In the genomic region with DNA sequence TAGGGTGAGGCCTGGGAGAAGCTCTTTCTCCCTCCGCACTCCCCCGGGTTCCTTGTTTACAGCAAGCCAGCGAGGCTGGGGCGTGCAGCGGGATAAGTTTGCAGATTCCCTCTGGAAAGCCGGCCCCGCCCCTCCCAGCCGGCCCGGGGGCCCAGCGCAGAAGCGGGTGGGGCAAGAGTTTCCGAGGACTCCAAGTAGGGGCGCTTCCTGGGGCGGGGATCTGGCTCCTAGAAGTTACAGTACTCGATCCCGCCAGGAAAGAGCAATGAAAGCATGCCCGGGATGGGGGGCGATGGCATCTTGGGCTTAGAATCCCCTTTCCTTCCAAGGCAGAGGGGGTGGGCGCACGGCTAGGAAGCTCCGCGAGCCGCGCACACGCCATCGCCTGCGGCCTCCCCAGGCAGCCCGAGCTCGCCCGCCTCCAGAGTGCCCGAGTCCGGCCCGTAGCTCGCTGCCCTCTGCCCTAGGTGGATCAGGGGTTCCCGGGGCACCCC, we compare ENCODE assay signal across 8 cellular contexts. TPM values are rescaled to one million over a fixed set of nuclear protein-coding genes. Genes with fewer than 3 reads are reported as not detected.
DNase-seq lines count a peak whose midpoint lies in the region; ATAC-seq and TF ChIP-seq lines count a peak whose summit lies in the region.

No MANE protein-coding gene starts in this region.

- H3K27me3 ChIP-seq in Caco-2 (replicated peaks; ENCODE audit: control insufficient read depth, insufficient read depth, low read length) (no peaks in the 10 kb centered on the region; the same call in 1 of the 2 replicates), HCT116 (ENCODE audit: insufficient read depth, low read length) (no peaks in the 10 kb centered on the region), duodenal mucosa (ENCODE audit: control insufficient read depth in 1 of 2, insufficient read depth in 2 of 2, low read length in 2 of 2) (no peaks in the 10 kb centered on the region)

- TF ChIP-seq POLR2A in HCT116 (IDR thresholded peaks at IDR 0.05; ENCODE audit: borderline replicate concordance, extremely low read depth, insufficient read depth, insufficient read length) (no peak), lower leg skin (IDR thresholded peaks at IDR 0.05) (no peak)

- POLR2A ChIA-PET in Caco-2 (lab: Charles Lee), result interaction anchor here (0.5 to 2.5 kb wide), 7 partner anchors 14 to 825 kb away, joined by 3 to 39 read pairs (median 4); a partner anchor contains a TSS
- POLR2A ChIA-PET in HCT116 (lab: Charles Lee), result interaction anchor here (0.8 to 1.6 kb wide), 3 partner anchors 9 to 489 kb away, joined by 3 to 6 read pairs (median 3); no protein-coding TSS in a partner anchor

- H4K20me1 ChIP-seq in HCT116 (ENCODE audit: insufficient read depth), result no peaks in the 10 kb centered on the region

- no peak for TF ChIP-seq RAD21 in HCT116 (IDR thresholded peaks at IDR 0.05; ENCODE audit: low read depth)

- H3K4me3 ChIP-seq in Caco-2 (ENCODE audit: low read depth, low read length) (peak overlapping the region; percentile 70), HCT116 (replicated peaks in 1 of 2; ENCODE audit: low read depth in 1 of 2, low read length in 2 of 2) (peak overlapping the region; percentile 77 to 79), duodenal mucosa (ENCODE audit: low read depth in 1 of 2, low read length in 2 of 2) (peak overlapping the region; percentile 85 to 91), lower leg skin (ENCODE audit: low read depth, poor library complexity, severe bottlenecking) (peak overlapping the region; percentile 91)

- H3K27ac Mint-ChIP-seq in Caco-2 (ENCODE audit: unreplicated experiment), result peak overlapping the region; percentile 78

- H3K9ac ChIP-seq in HCT116 (ENCODE audit: low read length) (peak overlapping the region; percentile 88), duodenal mucosa (ENCODE audit: low read depth in 1 of 2, low read length in 2 of 2) (peak overlapping the region; percentile 87 to 88)

- H2AFZ ChIP-seq in HCT116 (ENCODE audit: low read depth, low read length, poor library complexity, severe bottlenecking), result no peak overlapping the region

- no peaks in the 10 kb centered on the region for H3K9me2 ChIP-seq in HCT116 (ENCODE audit: insufficient read depth)

- H3K4me3 Mint-ChIP-seq in Caco-2 (ENCODE audit: unreplicated experiment), result peak overlapping the region; percentile 96

- RAD21 ChIA-PET in HCT116 (lab: Charles Lee; ENCODE audit: low non-redundant PET in 1 of 2, low total read pairs in 2 of 2, uncharacterized antibody in 2 of 2, unreplicated experiment in 2 of 2), result no interaction called here

- ATAC-seq in HCT116, result peak; percentile 41
- no peak for ATAC-seq in HG03280 (IDR thresholded peaks at IDR 0.05; ENCODE audit: unreplicated experiment)

- no peaks in the 10 kb centered on the region for H3K4me1 Mint-ChIP-seq in Caco-2 (ENCODE audit: low read depth, unreplicated experiment)

- no peak for TF ChIP-seq CTCF in Caco-2 (IDR thresholded peaks at IDR 0.05; ENCODE audit: insufficient read depth in 1 of 2, low read depth in 1 of 2, low read length in 1 of 2, severe bottlenecking in 1 of 2, unreplicated experiment in 1 of 2)
- no peak for TF ChIP-seq CTCF in HCT116 (IDR thresholded peaks at IDR 0.05 in 2 of 3, conservative IDR thresholded peaks at IDR 0.05 in 1 of 3; ENCODE audit: borderline replicate concordance in 1 of 3, insufficient read depth in 1 of 3, low read depth in 2 of 3, low read length in 2 of 3)
- TF ChIP-seq CTCF in lower leg skin (IDR thresholded peaks at IDR 0.05), result no peak

- H3K4me1 ChIP-seq in Caco-2 (peaks cover 16% of the 10 kb centered on the region; the same call in 1 of the 2 replicates), HCT116 (ENCODE audit: control insufficient read depth in 1 of 2, insufficient read depth in 2 of 2, low read length in 2 of 2) (peaks cover 14 to 28% of the 10 kb centered on the region in 2 experiments; a peak in 3 of 4 replicates), duodenal mucosa (ENCODE audit: control insufficient read depth in 1 of 2, insufficient read depth in 2 of 2, low read length in 2 of 2) (peaks cover 57 to 75% of the 10 kb centered on the region in 2 donors)

- CTCF ChIA-PET in Caco-2 (lab: Charles Lee) (interaction anchor here (0.7 to 4.9 kb wide), 5 partner anchors 13 to 163 kb away, joined by 3 to 29 read pairs (median 10); a partner anchor contains a TSS), HCT116 (lab: Charles Lee) (interaction anchor here (0.5 to 2.0 kb wide), 2 partner anchors 20 to 21 kb away, joined by 3 to 4 read pairs; no protein-coding TSS in a partner anchor)

- peaks cover 8% of the 10 kb centered on the region; the same call in 1 of the 2 replicates for H3K79me2 ChIP-seq in HCT116 (ENCODE audit: insufficient read depth, low read length)

- DNase-seq in Caco-2 (peak in 1 of 2 experiments; percentile 65), HCT116 (ENCODE audit: low read depth, low spot score) (no peak), OCI-M1 (lab: John Stamatoyannopoulos, UW) (peak; percentile 39), lower leg skin (ENCODE audit: low spot score in 2 of 2) (peak; percentile 43 to 93), NOMO-1 treated with dmso at 0.1 percent for 144 hours (lab: John Stamatoyannopoulos, UW; ENCODE audit: unreplicated experiment) (no peak)

- H3K4me2 ChIP-seq in HCT116 (ENCODE audit: low read length), result peak overlapping the region; percentile 93

- no peaks in the 10 kb centered on the region for H3K9me3 Mint-ChIP-seq in Caco-2 (ENCODE audit: unreplicated experiment)

- intact Hi-C loops in Caco-2 (cut with micrococcal nuclease; ENCODE audit: unreplicated experiment) (no loop called here), HCT116 (cut with micrococcal nuclease) (no loop called here), lower leg skin (cut with DNase I; ENCODE audit: low total_unique reads) (no loop called here)

- 3 to 12% methylated on average over 17 to 20 of the region's 35 CpGs for WGBS in lower leg skin, 2 donors

- BruUV-seq in Caco-2 (replicated peaks; lab: Mats Ljungman, UMichigan) (TSS peak; percentile 35), HCT116 (replicated peaks; lab: Mats Ljungman, UMichigan) (no TSS peak)

- H3K36me3 ChIP-seq in Caco-2 (ENCODE audit: control insufficient read depth, insufficient read depth, low read length) (peaks cover 2% of the 10 kb centered on the region), HCT116 (ENCODE audit: control insufficient read depth in 1 of 2, insufficient read depth in 2 of 2, low read length in 2 of 2) (no peaks in the 10 kb centered on the region), duodenal mucosa (ENCODE audit: control insufficient read depth in 1 of 2, insufficient read depth in 2 of 2, low read length in 2 of 2) (peaks cover 0 to 6% of the 10 kb centered on the region in 2 donors)

- H3K27me3 Mint-ChIP-seq in Caco-2 (ENCODE audit: insufficient read depth, unreplicated experiment), result no peaks in the 10 kb centered on the region

- H3K9me3 ChIP-seq in Caco-2 (no peaks in the 10 kb centered on the region), HCT116 (ENCODE audit: control insufficient read depth in 1 of 2, insufficient read depth in 1 of 2, low read depth in 1 of 2, low read length in 2 of 2) (no peaks in the 10 kb centered on the region), duodenal mucosa (ENCODE audit: control insufficient read depth in 1 of 2, low read length in 2 of 2) (no peaks in the 10 kb centered on the region)

- H3K36me3 Mint-ChIP-seq in Caco-2 (ENCODE audit: insufficient read depth, unreplicated experiment), result peaks cover 22% of the 10 kb centered on the region

- peak overlapping the region; percentile 95 for H3K27ac ChIP-seq in HCT116 (ENCODE audit: low read depth, low read length)
- peak overlapping the region; percentile 90 for H3K27ac ChIP-seq in duodenal mucosa (ENCODE audit: low read depth, low read length)
- peak overlapping the region; percentile 86 for H3K27ac ChIP-seq in temporal lobe (ENCODE audit: low read depth, low read length)

TF ChIP-seq in HCT116, 20 proteins besides CTCF, POLR2A, EP300 and RAD21:
- no peak for TF ChIP-seq EZH2phosphoT487 (IDR thresholded peaks at IDR 0.05; ENCODE audit: borderline replicate concordance)
- TF ChIP-seq SIN3A (IDR thresholded peaks at IDR 0.05; ENCODE audit: low read depth), result no peak
- peak; percentile 82 for TF ChIP-seq ZFX (IDR thresholded peaks at IDR 0.05)

RNA-seq across cellular contexts. Expression of a gene that starts 0.4 kb away (rescaled TPM):
- total RNA-seq in Caco-2 (2022) (37.0 and 44.9 TPM in 2 replicates), HCT116 (2021; ENCODE audit: unreplicated experiment) (32.1 TPM), lower leg skin (100 to 1,000 TPM in 1 of 4 donors, 10 to 100 TPM in 3; 47.9 to 114 (median 62.5) TPM), temporal lobe (3.2 TPM)
- 30.4 and 32.5 TPM in 2 replicates for polyA plus RNA-seq in HCT116 (2012)

RNA-seq across cellular contexts. Expression of a gene that starts 0.7 kb away (rescaled TPM):
- total RNA-seq in Caco-2 (2022), result 81.8 and 83.7 TPM in 2 replicates
- 68.6 TPM for total RNA-seq in HCT116 (2021; ENCODE audit: unreplicated experiment)
- 65.4 and 69.3 TPM in 2 replicates for polyA plus RNA-seq in HCT116 (2012)
- total RNA-seq in lower leg skin, result 100 to 1,000 TPM; 225 to 336 (median 276) TPM
- 15.7 TPM for total RNA-seq in temporal lobe

RNA-seq across cellular contexts. Expression of a gene that starts 32.7 kb away (rescaled TPM):
- total RNA-seq in Caco-2 (2022) (17.2 and 19.8 TPM in 2 replicates), HCT116 (2021; ENCODE audit: unreplicated experiment) (23.4 TPM), lower leg skin (10 to 100 TPM; 32.4 to 58.0 (median 48.1) TPM), temporal lobe (21.6 TPM)
- polyA plus RNA-seq in HCT116 (2012), result 21.3 and 24.4 TPM in 2 replicates

Comparison
In these comparisons a context has a peak if more than half of its experiments do, and no peak if none do; other contexts are left out.
1. DNase-seq: peak in OCI-M1 (single experiment) and lower leg skin (2 of 2); none in HCT116 (single experiment) and NOMO-1 treated with dmso at 0.1 percent for 144 hours (single experiment).
2. Peak in every context shown above with its lines, with median percentiles within 50 percentile points of each other: H3K4me3 ChIP-seq and H3K27ac ChIP-seq.